10 cellular contexts compared by ENCODE assay signal in the genomic region with DNA sequence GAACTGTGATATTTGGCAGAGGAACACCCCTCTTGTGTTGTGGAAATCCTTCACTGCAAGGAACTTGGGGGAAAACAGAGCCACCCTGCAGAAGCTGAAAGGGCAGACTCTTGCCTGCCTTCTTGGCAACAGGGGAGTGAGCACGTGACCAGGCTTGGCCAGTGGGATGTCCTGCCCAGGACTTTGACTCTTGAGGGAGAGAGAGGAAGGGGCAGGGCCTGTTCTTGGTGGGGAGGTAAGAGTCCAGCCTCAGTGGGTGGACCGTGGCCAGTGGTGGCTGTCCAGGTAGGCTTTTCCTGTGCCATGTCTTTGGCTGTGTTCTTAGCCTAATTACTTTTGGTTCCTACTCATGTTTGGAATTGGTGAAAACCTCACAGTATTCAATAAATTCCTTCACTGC. TPM values are rescaled to one million over a fixed set of nuclear protein-coding genes. Genes with fewer than 3 reads are reported as not detected.
DNase-seq lines count a peak whose midpoint lies in the region; TF ChIP-seq lines count a peak whose summit lies in the region.
"Had no signal": no experiment of that assay in that cellular context is flagged by ENCODE, and none has a peak within 500 bp of the region (broad histone marks: within the 10 kb centered on the region; RNA-seq: fewer than 3 reads in every experiment).

No MANE protein-coding gene starts in this region.

- DNase-seq in DMS 273 (lab: John Stamatoyannopoulos, UW; ENCODE audit: unreplicated experiment): peak; percentile 52
- no peak for DNase-seq in DMS 273 treated with DMSO at 0.1 percent for 48 hours (lab: John Stamatoyannopoulos, UW)
- DNase-seq in NAMALWA (ENCODE audit: low spot score): peak; percentile 28
- peak; percentile 50 for DNase-seq in endodermal cell
- DNase-seq in cortex of kidney (lab: John Stamatoyannopoulos, UW): no peak
- no peak for DNase-seq in NCI-H524 (lab: John Stamatoyannopoulos, UW)
- DNase-seq in middle frontal gyrus (ENCODE audit: extremely low spot score, low spot score): no peak
- DNase-seq: NCI-H1092 treated with DMSO at 0.1 percent for 48 hours had no signal

- H3K4me3 Mint-ChIP-seq in endodermal cell: no peak overlapping the region

- TF ChIP-seq CTCF in endodermal cell (conservative IDR thresholded peaks at IDR 0.05) (no peak), neutrophil (IDR thresholded peaks at IDR 0.05) (no peak)

- H3K9ac ChIP-seq in endodermal cell (ENCODE audit: extremely low read depth, low read length, poor library complexity, severe bottlenecking): no peak overlapping the region

- no peaks in the 10 kb centered on the region for H3K36me3 ChIP-seq in endodermal cell (ENCODE audit: control insufficient read depth, insufficient read depth, low read length)
- H3K36me3 ChIP-seq in neutrophil: no peaks in the 10 kb centered on the region

- H3K9me3 ChIP-seq in endodermal cell (ENCODE audit: control insufficient read depth, low read length): peaks cover 2% of the 10 kb centered on the region
- no peaks in the 10 kb centered on the region for H3K9me3 ChIP-seq in neutrophil

- H3K4me1 ChIP-seq in endodermal cell (ENCODE audit: control insufficient read depth, insufficient read depth, low read length) (no peaks in the 10 kb centered on the region), neutrophil (ENCODE audit: control insufficient read depth in 1 of 2, insufficient read depth in 1 of 2, low read depth in 1 of 2, low read length in 1 of 2) (peaks cover 65 to 66% of the 10 kb centered on the region in 2 experiments)

- peaks cover 7% of the 10 kb centered on the region for H3K9me3 Mint-ChIP-seq in endodermal cell

- H3K4me3 ChIP-seq in endodermal cell (ENCODE audit: low read length) (no peak overlapping the region), neutrophil (ENCODE audit: low read depth in 1 of 2, low read length in 1 of 2) (peak overlapping the region in 1 of 2 experiments; percentile 38)

- peaks cover 4% of the 10 kb centered on the region for H3K4me1 Mint-ChIP-seq in endodermal cell

- H3K27me3 Mint-ChIP-seq in endodermal cell (ENCODE audit: insufficient read depth): no peaks in the 10 kb centered on the region

- H3K36me3 Mint-ChIP-seq in endodermal cell (ENCODE audit: low read depth): no peaks in the 10 kb centered on the region

- H3K27ac ChIP-seq in endodermal cell (ENCODE audit: low read depth, low read length) (no peak overlapping the region), neutrophil (peak overlapping the region; percentile 92)
- H3K27ac ChIP-seq: 22Rv1 had no signal

- H3K27me3 ChIP-seq in endodermal cell (ENCODE audit: control insufficient read depth, insufficient read depth, low read length, poor library complexity, severe bottlenecking) (no peaks in the 10 kb centered on the region), neutrophil (no peaks in the 10 kb centered on the region)

- whole genome bisulfite sequencing in endodermal cell (ENCODE audit: insufficient coverage in 1 of 2, insufficient read length in 1 of 2), 2 experiments: 82 to 86% methylated on average over 2 of the region's 2 CpGs

- H3K27ac Mint-ChIP-seq in endodermal cell: no peak overlapping the region

RNA-seq across cellular contexts. Expression of gene AK2, which starts 8.6 kb away (rescaled TPM):
- 100 to 1,000 TPM; 114 to 118 TPM for total RNA-seq in endodermal cell
- polyA plus RNA-seq in endodermal cell (2013, experiment 1 of 2): 131 TPM
- polyA plus RNA-seq in endodermal cell (2013, experiment 2 of 2): 97.3 TPM

RNA-seq across cellular contexts. Expression of gene AZIN2, which starts 35.7 kb away (rescaled TPM):
- total RNA-seq in endodermal cell: 1 to 10 TPM; 1.7 to 3.0 TPM
- 3.2 TPM for polyA plus RNA-seq in endodermal cell (2013, experiment 1 of 2)
- 4.7 TPM for polyA plus RNA-seq in endodermal cell (2013, experiment 2 of 2)

Comparison
In these comparisons a context has a peak if more than half of its experiments do, and no peak if none do; other contexts are left out.
1. DNase-seq: peak in DMS 273 (single experiment), NAMALWA (single experiment) and endodermal cell (single experiment); none in DMS 273 treated with DMSO at 0.1 percent for 48 hours (single experiment), cortex of kidney (single experiment), NCI-H524 (0 of 2) and middle frontal gyrus (single experiment).